ENCODE assay signal across 17 cellular contexts in the genomic region with DNA sequence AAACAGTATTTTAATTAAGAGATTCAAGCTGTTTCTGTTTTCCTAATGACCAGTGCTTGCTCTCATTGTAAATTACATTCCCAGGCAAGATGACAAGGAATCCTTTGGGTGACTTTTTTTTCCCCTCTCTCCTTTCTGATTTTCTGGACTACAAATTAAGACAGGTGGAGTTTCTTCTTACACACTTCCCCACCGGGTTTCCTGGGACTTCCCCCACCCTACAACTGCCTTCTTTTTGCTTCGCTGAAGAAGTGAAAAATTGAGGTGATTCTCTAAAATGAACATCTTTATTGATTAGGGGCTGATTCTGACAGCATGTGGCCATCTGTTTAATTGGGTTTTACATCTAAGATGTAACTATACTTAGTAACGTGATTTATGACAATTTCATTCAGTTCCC.
"Had no signal": no experiment of that assay in that cellular context is flagged by ENCODE, and none has a peak within 500 bp of the region (broad histone marks: within the 10 kb centered on the region; RNA-seq: fewer than 3 reads in every experiment).

No MANE protein-coding gene starts in this region.

- H3K36me3 ChIP-seq: esophagus muscularis mucosa, left lung, thyroid gland, uterus had no signal

- DNase-seq: activated CD4-positive, CD25-positive, alpha-beta regulatory T cell treated with anti-CD3 and anti-CD28 coated beads, Interleukin-2, amount 50 U/mL, for 72 hours; activated CD8-positive, alpha-beta memory T cell treated with anti-CD3 and anti-CD28 coated beads, Interleukin-2, amount 10 ng/mL, durations not matched to agents 7 days and 5 days; activated naive CD4-positive, alpha-beta T cell treated with anti-CD3 and anti-CD28 coated beads, Interleukin-2, amount 10 ng/mL, durations not matched to agents 7 days and 5 days; activated T-cell treated with anti-CD3 and anti-CD28 coated beads, Interleukin-2, amount 50 U/mL, for 1 hour; caudate nucleus; hippocampal formation; kidney; left lung; nucleus accumbens; posterior cingulate gyrus; stimulated activated CD4-positive, alpha-beta T cell treated with anti-CD3 and anti-CD28 coated beads, Interleukin-2, amount 100 ng/mL, for 48 hours; T-helper 9 cell; thyroid gland; uterus had no signal

- H3K27ac ChIP-seq: esophagus muscularis mucosa, left lung, thyroid gland, uterus had no signal

- H3K4me3 ChIP-seq: esophagus muscularis mucosa, left lung, thyroid gland, uterus had no signal

- H3K9me3 ChIP-seq: esophagus muscularis mucosa, left lung, thyroid gland, uterus had no signal

- H3K27me3 ChIP-seq: esophagus muscularis mucosa, left lung, thyroid gland had no signal

- ATAC-seq: activated CD8-positive, alpha-beta memory T cell treated with anti-CD3 and anti-CD28 coated beads, Interleukin-2, amount 10 ng/mL, durations not matched to agents 7 days and 5 days; left lung; natural killer cell treated with Interleukin-12 subunit alpha and Interleukin-12 subunit beta and Interleukin-15 and Interleukin-18, amount 100 ng/mL, for 72 hours; stimulated activated memory B cell treated with anti-CD40 and anti-IgM and Interleukin-4, amounts not matched to agents 10 μg/mL and 1 μg/mL and 100 μg/mL, for 72 hours had no signal

- FAIRE-seq: kidney had no signal
